In genomic region chr22:35355744-35356420, GRCh38 we compare ENCODE assay signal across 22 cellular contexts. TPM values are rescaled to one million over a fixed set of nuclear protein-coding genes. Genes with fewer than 3 reads are reported as not detected.
DNase-seq lines count a peak whose midpoint lies in the region; ATAC-seq, FAIRE-seq and TF ChIP-seq lines count a peak whose summit lies in the region.
"Had no signal": no experiment of that assay in that cellular context is flagged by ENCODE, and none has a peak within 500 bp of the region (broad histone marks: within the 10 kb centered on the region; RNA-seq: fewer than 3 reads in every experiment).

No MANE protein-coding gene starts in this region.

- no peaks in the 10 kb centered on the region for H3K9me3 ChIP-seq in K562 (replicated peaks; ENCODE audit: control insufficient read depth, insufficient read depth, low read depth, low read length)
- H3K9me3 ChIP-seq in neutrophil: no peaks in the 10 kb centered on the region
- no peaks in the 10 kb centered on the region for H3K9me3 ChIP-seq in PC-9 (ENCODE audit: insufficient read depth, low read depth)
- H3K9me3 ChIP-seq in CD8-positive, alpha-beta memory T cell (ENCODE audit: low read length): no peaks in the 10 kb centered on the region

- no peak for TF ChIP-seq RAD21 in K562 (CRISPR knock-in tag; conservative IDR thresholded peaks at IDR 0.05 in 1 of 2, IDR thresholded peaks at IDR 0.05 in 1 of 2)

- peak overlapping the region; percentile 95 to 97 (median 96) for H3K27ac Mint-ChIP-seq in CD14-positive monocyte
- H3K27ac Mint-ChIP-seq in CD8-positive, alpha-beta memory T cell: peak overlapping the region in 1 of 8 donors; percentile 29
- H3K27ac Mint-ChIP-seq: activated CD4-positive, alpha-beta memory T cell treated with anti-CD3 and anti-CD28 coated beads for 36 hours; endodermal cell; stimulated activated naive CD8-positive, alpha-beta T cell treated with anti-CD3 and anti-CD28 coated beads, Interleukin-15, Interleukin-2, amounts not matched to agents 100 ng/mL and 50 ng/mL, for 24 hours had no signal

- H3K27me3 ChIP-seq in K562 (ENCODE audit: control insufficient read depth in 2 of 2, insufficient read depth in 2 of 2, low read length in 2 of 2) (no peaks in the 10 kb centered on the region), neutrophil (peaks cover 21% of the 10 kb centered on the region), PC-9 (ENCODE audit: insufficient read depth, low read depth) (no peaks in the 10 kb centered on the region)
- no peaks in the 10 kb centered on the region for H3K27me3 ChIP-seq in CD8-positive, alpha-beta memory T cell (ENCODE audit: insufficient read depth, low read length, poor library complexity, severe bottlenecking)
- H3K27me3 ChIP-seq: foreskin keratinocyte had no signal

- H3K9me3 Mint-ChIP-seq in CD14-positive monocyte: peaks cover 0 to 6% (median 2%) of the 10 kb centered on the region in 7 donors
- H3K9me3 Mint-ChIP-seq in CD8-positive, alpha-beta memory T cell: no peaks in the 10 kb centered on the region
- H3K9me3 Mint-ChIP-seq: activated CD4-positive, alpha-beta memory T cell treated with anti-CD3 and anti-CD28 coated beads for 36 hours; endodermal cell; stimulated activated naive CD8-positive, alpha-beta T cell treated with anti-CD3 and anti-CD28 coated beads, Interleukin-15, Interleukin-2, amounts not matched to agents 100 ng/mL and 50 ng/mL, for 24 hours had no signal

- no peak for TF ChIP-seq EP300 in K562 (IDR thresholded peaks at IDR 0.05; ENCODE audit: low read length)

- DNase-seq in CD14-positive monocyte (ENCODE audit: low spot score): peak; percentile 75
- DNase-seq in M059J (ENCODE audit: low read depth): peak; percentile 52
- peak in 1 of 4 experiments; percentile 17 for DNase-seq in K562 (ENCODE audit: extremely low read depth in 1 of 4, low spot score in 3 of 4)
- no peak for DNase-seq in germinal center (ENCODE audit: low spot score)
- no peak for DNase-seq in HPDE6-E6E7 (ENCODE audit: extremely low spot score)
- DNase-seq in PC-9: no peak
- no peak for DNase-seq in CD8-positive, alpha-beta memory T cell
- DNase-seq: activated CD4-positive, alpha-beta memory T cell treated with anti-CD3 and anti-CD28 coated beads for 36 hours; activated naive CD4-positive, alpha-beta T cell treated with anti-CD3 and anti-CD28 coated beads, Interleukin-2, amount 50 U/mL, for 16 hours; COR-L47; EL; endodermal cell; foreskin keratinocyte; left cardiac atrium; NCI-H1694; NCI-H226; Right ventricle myocardium superior; trophoblast cell had no signal

- peaks cover 5 to 17% of the 10 kb centered on the region in 2 experiments; a peak in 4 of 5 replicates for H3K4me1 ChIP-seq in K562 (replicated peaks in 1 of 2; ENCODE audit: control insufficient read depth in 2 of 2, insufficient read depth in 2 of 2, low read length in 2 of 2)
- peaks cover 41% of the 10 kb centered on the region in 2 experiments for H3K4me1 ChIP-seq in neutrophil (ENCODE audit: control insufficient read depth in 1 of 2, insufficient read depth in 1 of 2, low read depth in 1 of 2, low read length in 1 of 2)
- H3K4me1 ChIP-seq in PC-9 (replicated peaks; ENCODE audit: insufficient read depth): peaks cover 14% of the 10 kb centered on the region
- peaks cover 16% of the 10 kb centered on the region for H3K4me1 ChIP-seq in CD8-positive, alpha-beta memory T cell (ENCODE audit: insufficient read depth, low read length)

- BruUV-seq in K562 (replicated peaks; lab: Mats Ljungman, UMichigan) (no TSS peak), PC-9 (replicated peaks; lab: Mats Ljungman, UMichigan) (no TSS peak)

- H3K27ac ChIP-seq in K562 (ENCODE audit: extremely low read depth, low read depth, low read length) (no peak overlapping the region), neutrophil (peak overlapping the region; percentile 79), PC-9 (no peak overlapping the region)
- H3K27ac ChIP-seq in CD8-positive, alpha-beta memory T cell (ENCODE audit: low read depth, low read length): no peak overlapping the region
- H3K27ac ChIP-seq: foreskin keratinocyte had no signal

- no peak for FAIRE-seq in K562 (lab: Jason Lieb, UNC)
- FAIRE-seq: astrocyte had no signal

- peaks cover 68% of the 10 kb centered on the region for H3K4me1 Mint-ChIP-seq in CD14-positive monocyte
- H3K4me1 Mint-ChIP-seq in CD8-positive, alpha-beta memory T cell: peaks cover 10 to 23% (median 14%) of the 10 kb centered on the region in 3 donors

- H2AFZ ChIP-seq in K562 (ENCODE audit: low read depth, low read length): peak overlapping the region; percentile 50; the same call in 1 of the 2 replicates
- H2AFZ ChIP-seq in PC-9: no peak overlapping the region

- no peak overlapping the region for H3K4me2 ChIP-seq in K562 (ENCODE audit: insufficient read depth, low read length)
- no peak overlapping the region for H3K4me2 ChIP-seq in PC-9

- H3K4me3 Mint-ChIP-seq in CD14-positive monocyte: peak overlapping the region in 1 of 2 donors; percentile 60
- no peak overlapping the region for H3K4me3 Mint-ChIP-seq in CD8-positive, alpha-beta memory T cell
- H3K4me3 Mint-ChIP-seq: activated CD4-positive, alpha-beta memory T cell treated with anti-CD3 and anti-CD28 coated beads for 36 hours; endodermal cell; stimulated activated naive CD8-positive, alpha-beta T cell treated with anti-CD3 and anti-CD28 coated beads, Interleukin-15, Interleukin-2, amounts not matched to agents 100 ng/mL and 50 ng/mL, for 24 hours had no signal

- H3K36me3 Mint-ChIP-seq in CD14-positive monocyte: peaks cover 2 to 5% of the 10 kb centered on the region in 2 donors
- H3K36me3 Mint-ChIP-seq in CD8-positive, alpha-beta memory T cell: no peaks in the 10 kb centered on the region
- H3K36me3 Mint-ChIP-seq: activated CD4-positive, alpha-beta memory T cell treated with anti-CD3 and anti-CD28 coated beads for 36 hours had no signal

- no peak for TF ChIP-seq POLR2A in K562 (conservative IDR thresholded peaks at IDR 0.05)

- no peaks in the 10 kb centered on the region for H3K9me2 ChIP-seq in PC-9 (ENCODE audit: insufficient read depth)

- POLR2A ChIA-PET in K562 (lab: Yijun Ruan, JAX): interaction anchor here (0.6 to 0.7 kb wide), 2 partner anchors 47 to 64 kb away, joined by 3 read pairs; no protein-coding TSS in a partner anchor
- POLR2A ChIA-PET in PC-9 (lab: Charles Lee; ENCODE audit: unreplicated experiment): no interaction called here
- POLR2A ChIA-PET in CD8-positive, alpha-beta memory T cell (lab: Charles Lee): no interaction called here

- H3K27me3 Mint-ChIP-seq in CD14-positive monocyte (ENCODE audit: low read depth in 3 of 3): peaks cover 0 to 5% (median 3%) of the 10 kb centered on the region in 3 donors
- peaks cover 7 to 28% of the 10 kb centered on the region in 2 donors for H3K27me3 Mint-ChIP-seq in CD8-positive, alpha-beta memory T cell
- H3K27me3 Mint-ChIP-seq: activated CD4-positive, alpha-beta memory T cell treated with anti-CD3 and anti-CD28 coated beads for 36 hours had no signal

- H3F3A ChIP-seq in PC-9 (ENCODE audit: insufficient read depth, low read depth): peaks cover 32% of the 10 kb centered on the region

- no peak overlapping the region for H3K4me3 ChIP-seq in K562
- peak overlapping the region; percentile 34 to 36 for H3K4me3 ChIP-seq in neutrophil (ENCODE audit: low read depth in 1 of 2, low read length in 1 of 2)
- no peak overlapping the region for H3K4me3 ChIP-seq in PC-9
- H3K4me3 ChIP-seq in CD8-positive, alpha-beta memory T cell (ENCODE audit: low read length): no peak overlapping the region

- 31% methylated on average over 7 of the region's 9 CpGs for WGBS in K562 (ENCODE audit: insufficient coverage, low coverage, missing lambda C conversion rate)

- TF ChIP-seq CTCF in CD14-positive monocyte (IDR thresholded peaks at IDR 0.05) (no peak), K562 (IDR thresholded peaks at IDR 0.05 in 2 of 3, conservative IDR thresholded peaks at IDR 0.05 in 1 of 3; ENCODE audit: insufficient read depth in 2 of 3, low read depth in 1 of 3, low read length in 3 of 3) (no peak), neutrophil (IDR thresholded peaks at IDR 0.05) (no peak), PC-9 (conservative IDR thresholded peaks at IDR 0.05) (no peak)

- peak overlapping the region in 1 of 2 experiments; percentile 26; a peak in 1 of 4 replicates for H3K9ac ChIP-seq in K562 (ENCODE audit: insufficient read depth in 1 of 2, low read depth in 2 of 2, low read length in 2 of 2)

- CTCF ChIA-PET in K562 (lab: Yijun Ruan, JAX; ENCODE audit: low intra/inter-chr PET ratio): no interaction called here
- CTCF ChIA-PET in PC-9 (lab: Charles Lee): no interaction called here
- CTCF ChIA-PET in CD8-positive, alpha-beta memory T cell (lab: Charles Lee): interaction anchor here (0.7 kb wide), 1 partner anchor 768 kb away, joined by 3 read pairs; no protein-coding TSS in a partner anchor

- H3K79me2 ChIP-seq in K562 (ENCODE audit: control insufficient read depth, insufficient read depth, low read length) (no peaks in the 10 kb centered on the region), PC-9 (ENCODE audit: low read depth) (no peaks in the 10 kb centered on the region)

- H3K36me3 ChIP-seq in K562 (ENCODE audit: control insufficient read depth, insufficient read depth, low read length) (no peaks in the 10 kb centered on the region), neutrophil (no peaks in the 10 kb centered on the region), PC-9 (ENCODE audit: low read depth) (no peaks in the 10 kb centered on the region)
- no peaks in the 10 kb centered on the region for H3K36me3 ChIP-seq in CD8-positive, alpha-beta memory T cell (ENCODE audit: insufficient read depth, low read length)

- no peaks in the 10 kb centered on the region for H3K9me1 ChIP-seq in K562 (ENCODE audit: control insufficient read depth, insufficient read depth, low read length)

- no peaks in the 10 kb centered on the region for H4K20me1 ChIP-seq in K562 (replicated peaks; ENCODE audit: control insufficient read depth, insufficient read depth, low read length)
- H4K20me1 ChIP-seq in PC-9 (ENCODE audit: insufficient read depth): no peaks in the 10 kb centered on the region

- intact Hi-C loops in CD14-positive monocyte (cut with micrococcal nuclease) (loop anchor here in 1 of 2 donors (10.0 kb wide), 1 partner anchor 769 kb away; no protein-coding TSS in a partner anchor), K562 (cut with micrococcal nuclease) (loop anchor here (10.0 kb wide), 2 partner anchors 49 to 109 kb away; partner anchors contain the start of gene MCM5), PC-9 (cut with micrococcal nuclease; ENCODE audit: unreplicated experiment) (loop anchor here (10.0 kb wide), 1 partner anchor 429 kb away; no protein-coding TSS in a partner anchor)

- no peak for ATAC-seq in K562
- ATAC-seq: foreskin keratinocyte, right cardiac atrium had no signal

- in situ Hi-C loops in K562 (cut with MboI): loop anchor here (10.0 kb wide), 1 partner anchor 769 kb away; no protein-coding TSS in a partner anchor

RNA-seq across cellular contexts. Expression of gene HMOX1, which starts 25.0 kb away (rescaled TPM):
- polyA plus RNA-seq in CD14-positive monocyte (100 to 1,000 TPM; 180 to 233 TPM), K562 (2011; rRNA removed) (0.05 TPM in 1 of 2 replicates, not detected in the other), K562 (2014; fragmentation: Illumina TruSeq; extraction: Trizol) (not detected in 2 replicates), K562 (2014; fragmentation: Nextera tagmentation; extraction: Ambion mirVana) (not detected), K562 (2014; rRNA removed) (not detected in 2 replicates)
- 9.4 and 14.9 TPM in 2 replicates for total RNA-seq in M059J (2014; rRNA removed; shearing (Covaris generic))
- not detected in 2 replicates for total RNA-seq in K562 (2011; cell fraction: chromatin; rRNA removed; ENCODE audit: low replicate concordance)
- not detected in 2 replicates for total RNA-seq in K562 (2011; cell fraction: nucleolus; rRNA removed)
- not detected in 2 replicates for total RNA-seq in K562 (2011; cell fraction: nucleoplasm; rRNA removed)
- total RNA-seq in K562 (2014; rRNA removed) (not detected in 2 replicates), K562 (2014; rRNA removed; fragmentation: Illumina TruSeq; extraction: Trizol) (not detected in 2 replicates), K562 (2015; rRNA removed; fragmentation: Illumina TruSeq; extraction: Trizol) (not detected in 2 replicates), K562 (2021) (0.20 TPM in 1 of 2 replicates, not detected in the other), PC-9 (2021) (18.4 and 23.7 TPM in 2 replicates)
- polyA plus RNA-seq in K562 (2011; cell fraction: cytosol; rRNA removed): 0.04 and 0.21 TPM in 2 replicates
- polyA plus RNA-seq in K562 (2011; cell fraction: nucleus; rRNA removed): not detected in 2 replicates
- not detected in 2 replicates for polyA plus RNA-seq in K562 (2012)
- polyA minus RNA-seq in K562 (2011; rRNA and poly(A)+ RNA removed): not detected in 2 replicates
- polyA minus RNA-seq in K562 (2011; cell fraction: cytosol; rRNA and poly(A)+ RNA removed): not detected in 2 replicates
- not detected in 2 replicates for polyA minus RNA-seq in K562 (2011; cell fraction: nucleus; rRNA and poly(A)+ RNA removed)
- 1 to 10 TPM; 5.1 to 5.6 TPM for total RNA-seq in CD8-positive, alpha-beta memory T cell
- 0.25 TPM for polyA plus RNA-seq in CD8-positive, alpha-beta memory T cell

RNA-seq across cellular contexts. Expression of gene MCM5, which starts 44.1 kb away (rescaled TPM):
- polyA plus RNA-seq in CD14-positive monocyte (10 to 100 TPM; 23.4 to 25.5 TPM), K562 (2011; rRNA removed) (66.1 and 116 TPM in 2 replicates), K562 (2014; fragmentation: Illumina TruSeq; extraction: Trizol) (65.1 and 91.4 TPM in 2 replicates), K562 (2014; fragmentation: Nextera tagmentation; extraction: Ambion mirVana) (10 to 100 TPM in 1 of 2 experiments, 1 to 10 TPM in 1; 5.6 to 11.8 TPM), K562 (2014; rRNA removed) (72.4 and 73.5 TPM in 2 replicates)
- total RNA-seq in M059J (2014; rRNA removed; shearing (Covaris generic)): 54.9 and 88.6 TPM in 2 replicates
- total RNA-seq in K562 (2011; cell fraction: chromatin; rRNA removed; ENCODE audit: low replicate concordance): 102 and 198 TPM in 2 replicates
- 132 and 145 TPM in 2 replicates for total RNA-seq in K562 (2011; cell fraction: nucleolus; rRNA removed)
- total RNA-seq in K562 (2011; cell fraction: nucleoplasm; rRNA removed): 131 and 138 TPM in 2 replicates
- total RNA-seq in K562 (2014; rRNA removed) (102 and 119 TPM in 2 replicates), K562 (2014; rRNA removed; fragmentation: Illumina TruSeq; extraction: Trizol) (35.3 and 53.6 TPM in 2 replicates), K562 (2015; rRNA removed; fragmentation: Illumina TruSeq; extraction: Trizol) (64.2 and 66.9 TPM in 2 replicates), K562 (2021) (173 and 180 TPM in 2 replicates), PC-9 (2021) (71.7 and 115 TPM in 2 replicates)
- polyA plus RNA-seq in K562 (2011; cell fraction: cytosol; rRNA removed): 55.6 and 87.5 TPM in 2 replicates
- polyA plus RNA-seq in K562 (2011; cell fraction: nucleus; rRNA removed): 193 and 217 TPM in 2 replicates
- 118 and 169 TPM in 2 replicates for polyA plus RNA-seq in K562 (2012)
- 76.7 and 97.6 TPM in 2 replicates for polyA minus RNA-seq in K562 (2011; rRNA and poly(A)+ RNA removed)
- 111 and 112 TPM in 2 replicates for polyA minus RNA-seq in K562 (2011; cell fraction: cytosol; rRNA and poly(A)+ RNA removed)
- polyA minus RNA-seq in K562 (2011; cell fraction: nucleus; rRNA and poly(A)+ RNA removed): 71.9 and 112 TPM in 2 replicates
- 100 to 1,000 TPM; 287 to 300 TPM for total RNA-seq in CD8-positive, alpha-beta memory T cell
- 28.4 TPM for polyA plus RNA-seq in CD8-positive, alpha-beta memory T cell

RNA-seq across cellular contexts. Expression of gene TOM1, which starts 56.2 kb away (rescaled TPM):
- polyA plus RNA-seq in CD14-positive monocyte (100 to 1,000 TPM in 1 of 2 donors, 10 to 100 TPM in 1; 80.5 to 120 TPM), K562 (2011; rRNA removed) (18.2 and 24.5 TPM in 2 replicates), K562 (2014; fragmentation: Illumina TruSeq; extraction: Trizol) (17.9 and 20.6 TPM in 2 replicates), K562 (2014; fragmentation: Nextera tagmentation; extraction: Ambion mirVana) (1 to 10 TPM in 1 of 2 experiments, under 1 TPM in 1; 0.64 to 1.2 TPM), K562 (2014; rRNA removed) (13.1 and 13.9 TPM in 2 replicates)
- 17.1 and 21.4 TPM in 2 replicates for total RNA-seq in M059J (2014; rRNA removed; shearing (Covaris generic))
- 30.6 and 79.2 TPM in 2 replicates for total RNA-seq in K562 (2011; cell fraction: chromatin; rRNA removed; ENCODE audit: low replicate concordance)
- total RNA-seq in K562 (2011; cell fraction: nucleolus; rRNA removed): 34.5 and 38.2 TPM in 2 replicates
- total RNA-seq in K562 (2011; cell fraction: nucleoplasm; rRNA removed): 39.4 and 44.0 TPM in 2 replicates
- total RNA-seq in K562 (2014; rRNA removed) (12.0 and 14.8 TPM in 2 replicates), K562 (2014; rRNA removed; fragmentation: Illumina TruSeq; extraction: Trizol) (5.9 and 6.3 TPM in 2 replicates), K562 (2015; rRNA removed; fragmentation: Illumina TruSeq; extraction: Trizol) (9.9 and 10.3 TPM in 2 replicates), K562 (2021) (12.6 and 13.7 TPM in 2 replicates), PC-9 (2021) (43.6 and 45.1 TPM in 2 replicates)
- polyA plus RNA-seq in K562 (2011; cell fraction: cytosol; rRNA removed): 25.1 and 29.3 TPM in 2 replicates
- polyA plus RNA-seq in K562 (2011; cell fraction: nucleus; rRNA removed): 23.6 and 26.8 TPM in 2 replicates
- 13.4 and 27.6 TPM in 2 replicates for polyA plus RNA-seq in K562 (2012)
- polyA minus RNA-seq in K562 (2011; rRNA and poly(A)+ RNA removed): 18.7 and 31.6 TPM in 2 replicates
- 19.8 and 21.5 TPM in 2 replicates for polyA minus RNA-seq in K562 (2011; cell fraction: cytosol; rRNA and poly(A)+ RNA removed)
- 16.8 and 30.9 TPM in 2 replicates for polyA minus RNA-seq in K562 (2011; cell fraction: nucleus; rRNA and poly(A)+ RNA removed)
- 10 to 100 TPM; 15.1 to 17.0 TPM for total RNA-seq in CD8-positive, alpha-beta memory T cell
- polyA plus RNA-seq in CD8-positive, alpha-beta memory T cell: 34.5 TPM

Comparison
In these comparisons a context has a peak if more than half of its experiments do, and no peak if none do; other contexts are left out.
1. DNase-seq: peak in CD14-positive monocyte (single experiment) and M059J (single experiment); none in germinal center (single experiment), HPDE6-E6E7 (single experiment), PC-9 (0 of 2) and CD8-positive, alpha-beta memory T cell (0 of 5).
2. H3K4me3 ChIP-seq: peak in neutrophil (2 of 2); none in K562 (single experiment), PC-9 (single experiment) and CD8-positive, alpha-beta memory T cell (single experiment).